1 cellular context compared by ENCODE assay signal in the genomic region with DNA sequence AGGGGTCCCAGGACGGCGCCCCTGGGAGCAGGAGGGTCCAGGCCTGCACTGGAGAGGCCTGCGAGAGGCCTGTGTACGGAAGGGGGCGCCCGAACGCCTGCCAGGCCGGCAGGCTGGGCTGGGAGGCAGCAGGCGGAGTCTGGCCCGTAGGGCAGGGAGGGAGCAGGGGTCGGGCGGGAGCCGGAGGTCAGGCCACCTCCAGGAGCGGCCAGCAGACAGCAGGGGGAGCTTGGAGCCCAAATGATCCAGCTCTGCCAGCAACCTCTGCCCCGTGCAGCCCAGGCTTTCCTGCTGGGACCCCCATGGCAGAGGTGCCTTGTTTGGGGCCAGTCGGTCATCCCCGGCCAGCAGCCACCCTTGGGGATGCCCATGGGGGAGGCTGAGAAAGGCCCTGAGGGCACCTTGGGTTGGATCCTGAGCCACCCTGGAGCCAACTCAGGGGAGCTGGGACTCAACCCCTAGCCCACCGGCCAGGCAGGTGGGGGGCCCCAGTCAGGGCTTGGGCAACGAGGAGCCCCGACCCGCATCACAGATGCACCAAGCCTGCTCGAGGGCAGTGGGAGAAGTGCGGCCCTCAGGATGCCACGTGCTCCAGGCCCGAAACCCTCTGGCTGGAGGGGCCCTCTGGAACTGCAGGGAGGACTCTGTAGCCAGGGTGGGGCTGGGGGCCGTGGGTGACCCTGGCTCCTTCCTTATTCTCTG.
TF ChIP-seq lines count a peak whose summit lies in the region.

No MANE protein-coding gene starts in this region.

TF ChIP-seq in HepG2, 621 proteins besides CTCF, POLR2A, EP300 and RAD21 (continued from another document and continues in another):
- TF ChIP-seq, protein P1, sequence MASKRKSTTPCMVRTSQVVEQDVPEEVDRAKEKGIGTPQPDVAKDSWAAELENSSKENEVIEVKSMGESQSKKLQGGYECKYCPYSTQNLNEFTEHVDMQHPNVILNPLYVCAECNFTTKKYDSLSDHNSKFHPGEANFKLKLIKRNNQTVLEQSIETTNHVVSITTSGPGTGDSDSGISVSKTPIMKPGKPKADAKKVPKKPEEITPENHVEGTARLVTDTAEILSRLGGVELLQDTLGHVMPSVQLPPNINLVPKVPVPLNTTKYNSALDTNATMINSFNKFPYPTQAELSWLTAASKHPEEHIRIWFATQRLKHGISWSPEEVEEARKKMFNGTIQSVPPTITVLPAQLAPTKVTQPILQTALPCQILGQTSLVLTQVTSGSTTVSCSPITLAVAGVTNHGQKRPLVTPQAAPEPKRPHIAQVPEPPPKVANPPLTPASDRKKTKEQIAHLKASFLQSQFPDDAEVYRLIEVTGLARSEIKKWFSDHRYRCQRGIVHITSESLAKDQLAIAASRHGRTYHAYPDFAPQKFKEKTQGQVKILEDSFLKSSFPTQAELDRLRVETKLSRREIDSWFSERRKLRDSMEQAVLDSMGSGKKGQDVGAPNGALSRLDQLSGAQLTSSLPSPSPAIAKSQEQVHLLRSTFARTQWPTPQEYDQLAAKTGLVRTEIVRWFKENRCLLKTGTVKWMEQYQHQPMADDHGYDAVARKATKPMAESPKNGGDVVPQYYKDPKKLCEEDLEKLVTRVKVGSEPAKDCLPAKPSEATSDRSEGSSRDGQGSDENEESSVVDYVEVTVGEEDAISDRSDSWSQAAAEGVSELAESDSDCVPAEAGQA (IDR thresholded peaks at IDR 0.05; ENCODE audit: low read depth) = no peak
- TF ChIP-seq, protein P1 (CRISPR knock-in tag; IDR thresholded peaks at IDR 0.05; ENCODE audit: borderline replicate concordance) = no peak
- TF ChIP-seq ZBTB38 (CRISPR knock-in tag; IDR thresholded peaks at IDR 0.05) (peak; percentile 56; the same call in 1 of the 2 replicates), RXRB (CRISPR knock-in tag; IDR thresholded peaks at IDR 0.05; ENCODE audit: borderline replicate concordance) (peak; percentile 68; the same call in 1 of the 2 replicates), FOXC1 (CRISPR knock-in tag; IDR thresholded peaks at IDR 0.05; ENCODE audit: borderline replicate concordance) (no peak), ZFX (CRISPR knock-in tag; IDR thresholded peaks at IDR 0.05; ENCODE audit: low read depth) (peak; percentile 84), ZNF7 (CRISPR knock-in tag; IDR thresholded peaks at IDR 0.05) (no peak), ZNF775 (CRISPR knock-in tag; IDR thresholded peaks at IDR 0.05; ENCODE audit: borderline replicate concordance) (no peak), MEF2D (CRISPR knock-in tag; IDR thresholded peaks at IDR 0.05) (0 out of 2 replicates have a peak, but pooled peaks have one; percentile 25), ZNF816 (CRISPR knock-in tag; IDR thresholded peaks at IDR 0.05; ENCODE audit: borderline replicate concordance) (no peak), SP140L (CRISPR knock-in tag; IDR thresholded peaks at IDR 0.05; ENCODE audit: borderline replicate concordance) (no peak), KDM3A (CRISPR knock-in tag; IDR thresholded peaks at IDR 0.05; ENCODE audit: low read depth) (peak; percentile 91; the same call in 1 of the 2 replicates), ZNF510 (CRISPR knock-in tag; IDR thresholded peaks at IDR 0.05; ENCODE audit: low read depth) (0 out of 2 replicates have a peak, but pooled peaks have one; percentile 27), THAP11 (CRISPR knock-in tag; IDR thresholded peaks at IDR 0.05) (peak; percentile 65), ZC3H4 (CRISPR knock-in tag; IDR thresholded peaks at IDR 0.05; ENCODE audit: borderline replicate concordance) (no peak), PHF21A (CRISPR knock-in tag; IDR thresholded peaks at IDR 0.05) (peak; percentile 60; the same call in 1 of the 2 replicates), ESRRA (CRISPR knock-in tag; IDR thresholded peaks at IDR 0.05; ENCODE audit: low read depth) (peak; percentile 70), HNRNPK (IDR thresholded peaks at IDR 0.05; ENCODE audit: low read depth, low read length, poor library complexity, severe bottlenecking) (peak; percentile 41)
- TF ChIP-seq, protein P2, sequence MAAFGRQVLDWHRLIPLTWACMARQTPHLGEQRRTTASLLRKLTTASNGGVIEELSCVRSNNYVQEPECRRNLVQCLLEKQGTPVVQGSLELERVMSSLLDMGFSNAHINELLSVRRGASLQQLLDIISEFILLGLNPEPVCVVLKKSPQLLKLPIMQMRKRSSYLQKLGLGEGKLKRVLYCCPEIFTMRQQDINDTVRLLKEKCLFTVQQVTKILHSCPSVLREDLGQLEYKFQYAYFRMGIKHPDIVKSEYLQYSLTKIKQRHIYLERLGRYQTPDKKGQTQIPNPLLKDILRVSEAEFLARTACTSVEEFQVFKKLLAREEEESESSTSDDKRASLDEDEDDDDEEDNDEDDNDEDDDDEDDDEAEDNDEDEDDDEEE (CRISPR knock-in tag; IDR thresholded peaks at IDR 0.05) = no peak
- TF ChIP-seq, protein P3, sequence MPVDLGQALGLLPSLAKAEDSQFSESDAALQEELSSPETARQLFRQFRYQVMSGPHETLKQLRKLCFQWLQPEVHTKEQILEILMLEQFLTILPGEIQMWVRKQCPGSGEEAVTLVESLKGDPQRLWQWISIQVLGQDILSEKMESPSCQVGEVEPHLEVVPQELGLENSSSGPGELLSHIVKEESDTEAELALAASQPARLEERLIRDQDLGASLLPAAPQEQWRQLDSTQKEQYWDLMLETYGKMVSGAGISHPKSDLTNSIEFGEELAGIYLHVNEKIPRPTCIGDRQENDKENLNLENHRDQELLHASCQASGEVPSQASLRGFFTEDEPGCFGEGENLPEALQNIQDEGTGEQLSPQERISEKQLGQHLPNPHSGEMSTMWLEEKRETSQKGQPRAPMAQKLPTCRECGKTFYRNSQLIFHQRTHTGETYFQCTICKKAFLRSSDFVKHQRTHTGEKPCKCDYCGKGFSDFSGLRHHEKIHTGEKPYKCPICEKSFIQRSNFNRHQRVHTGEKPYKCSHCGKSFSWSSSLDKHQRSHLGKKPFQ (CRISPR knock-in tag; IDR thresholded peaks at IDR 0.05; ENCODE audit: insufficient replicate concordance) = no peak
- TF ChIP-seq, protein P4, sequence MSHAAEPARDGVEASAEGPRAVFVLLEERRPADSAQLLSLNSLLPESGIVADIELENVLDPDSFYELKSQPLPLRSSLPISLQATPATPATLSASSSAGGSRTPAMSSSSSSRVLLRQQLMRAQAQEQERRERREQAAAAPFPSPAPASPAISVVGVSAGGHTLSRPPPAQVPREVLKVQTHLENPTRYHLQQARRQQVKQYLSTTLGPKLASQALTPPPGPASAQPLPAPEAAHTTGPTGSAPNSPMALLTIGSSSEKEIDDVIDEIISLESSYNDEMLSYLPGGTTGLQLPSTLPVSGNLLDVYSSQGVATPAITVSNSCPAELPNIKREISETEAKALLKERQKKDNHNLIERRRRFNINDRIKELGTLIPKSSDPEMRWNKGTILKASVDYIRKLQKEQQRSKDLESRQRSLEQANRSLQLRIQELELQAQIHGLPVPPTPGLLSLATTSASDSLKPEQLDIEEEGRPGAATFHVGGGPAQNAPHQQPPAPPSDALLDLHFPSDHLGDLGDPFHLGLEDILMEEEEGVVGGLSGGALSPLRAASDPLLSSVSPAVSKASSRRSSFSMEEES (CRISPR knock-in tag; IDR thresholded peaks at IDR 0.05) = no peak
- TF ChIP-seq, protein P5, sequence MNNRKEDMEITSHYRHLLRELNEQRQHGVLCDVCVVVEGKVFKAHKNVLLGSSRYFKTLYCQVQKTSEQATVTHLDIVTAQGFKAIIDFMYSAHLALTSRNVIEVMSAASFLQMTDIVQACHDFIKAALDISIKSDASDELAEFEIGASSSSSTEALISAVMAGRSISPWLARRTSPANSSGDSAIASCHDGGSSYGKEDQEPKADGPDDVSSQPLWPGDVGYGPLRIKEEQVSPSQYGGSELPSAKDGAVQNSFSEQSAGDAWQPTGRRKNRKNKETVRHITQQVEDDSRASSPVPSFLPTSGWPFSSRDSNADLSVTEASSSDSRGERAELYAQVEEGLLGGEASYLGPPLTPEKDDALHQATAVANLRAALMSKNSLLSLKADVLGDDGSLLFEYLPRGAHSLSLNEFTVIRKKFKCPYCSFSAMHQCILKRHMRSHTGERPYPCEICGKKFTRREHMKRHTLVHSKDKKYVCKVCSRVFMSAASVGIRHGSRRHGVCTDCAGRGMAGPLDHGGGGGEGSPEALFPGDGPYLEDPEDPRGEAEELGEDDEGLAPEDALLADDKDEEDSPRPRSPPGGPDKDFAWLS (CRISPR knock-in tag; IDR thresholded peaks at IDR 0.05; ENCODE audit: borderline replicate concordance) = no peak
- TF ChIP-seq, protein P6, sequence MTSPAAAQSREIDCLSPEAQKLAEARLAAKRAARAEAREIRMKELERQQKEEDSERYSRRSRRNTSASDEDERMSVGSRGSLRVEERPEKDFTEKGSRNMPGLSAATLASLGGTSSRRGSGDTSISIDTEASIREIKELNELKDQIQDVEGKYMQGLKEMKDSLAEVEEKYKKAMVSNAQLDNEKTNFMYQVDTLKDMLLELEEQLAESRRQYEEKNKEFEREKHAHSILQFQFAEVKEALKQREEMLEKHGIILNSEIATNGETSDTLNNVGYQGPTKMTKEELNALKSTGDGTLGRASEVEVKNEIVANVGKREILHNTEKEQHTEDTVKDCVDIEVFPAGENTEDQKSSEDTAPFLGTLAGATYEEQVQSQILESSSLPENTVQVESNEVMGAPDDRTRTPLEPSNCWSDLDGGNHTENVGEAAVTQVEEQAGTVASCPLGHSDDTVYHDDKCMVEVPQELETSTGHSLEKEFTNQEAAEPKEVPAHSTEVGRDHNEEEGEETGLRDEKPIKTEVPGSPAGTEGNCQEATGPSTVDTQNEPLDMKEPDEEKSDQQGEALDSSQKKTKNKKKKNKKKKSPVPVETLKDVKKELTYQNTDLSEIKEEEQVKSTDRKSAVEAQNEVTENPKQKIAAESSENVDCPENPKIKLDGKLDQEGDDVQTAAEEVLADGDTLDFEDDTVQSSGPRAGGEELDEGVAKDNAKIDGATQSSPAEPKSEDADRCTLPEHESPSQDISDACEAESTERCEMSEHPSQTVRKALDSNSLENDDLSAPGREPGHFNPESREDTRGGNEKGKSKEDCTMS (CRISPR knock-in tag; conservative IDR thresholded peaks at IDR 0.05) = no peak
- TF ChIP-seq, protein P7, sequence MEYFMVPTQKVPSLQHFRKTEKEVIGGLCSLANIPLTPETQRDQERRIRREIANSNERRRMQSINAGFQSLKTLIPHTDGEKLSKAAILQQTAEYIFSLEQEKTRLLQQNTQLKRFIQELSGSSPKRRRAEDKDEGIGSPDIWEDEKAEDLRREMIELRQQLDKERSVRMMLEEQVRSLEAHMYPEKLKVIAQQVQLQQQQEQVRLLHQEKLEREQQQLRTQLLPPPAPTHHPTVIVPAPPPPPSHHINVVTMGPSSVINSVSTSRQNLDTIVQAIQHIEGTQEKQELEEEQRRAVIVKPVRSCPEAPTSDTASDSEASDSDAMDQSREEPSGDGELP (IDR thresholded peaks at IDR 0.05; ENCODE audit: borderline replicate concordance, low read depth) = no peak
- TF ChIP-seq, protein P8, sequence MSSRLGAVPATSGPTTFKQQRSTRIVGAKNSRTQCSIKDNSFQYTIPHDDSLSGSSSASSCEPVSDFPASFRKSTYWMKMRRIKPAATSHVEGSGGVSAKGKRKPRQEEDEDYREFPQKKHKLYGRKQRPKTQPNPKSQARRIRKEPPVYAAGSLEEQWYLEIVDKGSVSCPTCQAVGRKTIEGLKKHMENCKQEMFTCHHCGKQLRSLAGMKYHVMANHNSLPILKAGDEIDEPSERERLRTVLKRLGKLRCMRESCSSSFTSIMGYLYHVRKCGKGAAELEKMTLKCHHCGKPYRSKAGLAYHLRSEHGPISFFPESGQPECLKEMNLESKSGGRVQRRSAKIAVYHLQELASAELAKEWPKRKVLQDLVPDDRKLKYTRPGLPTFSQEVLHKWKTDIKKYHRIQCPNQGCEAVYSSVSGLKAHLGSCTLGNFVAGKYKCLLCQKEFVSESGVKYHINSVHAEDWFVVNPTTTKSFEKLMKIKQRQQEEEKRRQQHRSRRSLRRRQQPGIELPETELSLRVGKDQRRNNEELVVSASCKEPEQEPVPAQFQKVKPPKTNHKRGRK (CRISPR knock-in tag; IDR thresholded peaks at IDR 0.05) = no peak
